1 cellular context compared by ENCODE assay signal in the genomic region with DNA sequence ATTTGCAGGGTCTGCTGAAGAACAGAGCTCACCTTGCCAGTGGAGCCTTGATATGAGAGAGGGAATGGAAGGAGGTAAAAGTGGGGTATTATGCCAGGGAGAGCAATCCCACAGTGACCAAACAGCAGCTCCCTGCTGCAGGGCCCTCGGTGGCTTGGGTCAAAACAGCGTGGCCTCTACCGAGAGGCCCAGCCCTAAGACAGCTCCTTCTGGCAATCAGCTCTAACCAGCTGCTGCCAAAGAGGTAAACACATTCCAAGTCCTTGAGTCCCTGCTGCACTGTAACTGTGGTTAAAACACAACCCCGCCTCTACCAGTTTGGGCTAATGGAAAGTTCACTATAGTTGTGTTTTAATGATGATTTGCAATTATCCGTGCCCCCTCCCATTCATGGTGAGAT.
TF ChIP-seq lines count a peak whose summit lies in the region.

No MANE protein-coding gene starts in this region.

TF ChIP-seq in IMR-90, 13 proteins besides CTCF, POLR2A, EP300 and RAD21 (continued from another document):
- no peak for TF ChIP-seq CHD1 (IDR thresholded peaks at IDR 0.05; ENCODE audit: low read depth, low read length)
